Comparison of ENCODE assay signal across 20 cellular contexts in genomic region chr3:46433841-46434240, GRCh38. TPM values are rescaled to one million over a fixed set of nuclear protein-coding genes. Genes with fewer than 3 reads are reported as not detected.
DNase-seq lines count a peak whose midpoint lies in the region; TF ChIP-seq lines count a peak whose summit lies in the region.
"Had no signal": no experiment of that assay in that cellular context is flagged by ENCODE, and none has a peak within 500 bp of the region (broad histone marks: within the 10 kb centered on the region; RNA-seq: fewer than 3 reads in every experiment).

No MANE protein-coding gene starts in this region.

- H3K18ac ChIP-seq in neuronal stem cell (ENCODE audit: low read length) = no peak overlapping the region

- H3K4me2 ChIP-seq in neuronal stem cell (ENCODE audit: insufficient read depth, low read length, poor library complexity, severe bottlenecking) = no peak overlapping the region
- H3K4me2 ChIP-seq: BLaER1 had no signal

- H2AK5ac ChIP-seq in neuronal stem cell (ENCODE audit: low read depth, low read length) = no peak overlapping the region

- TF ChIP-seq CTCF in coronary artery (IDR thresholded peaks at IDR 0.05) (no peak), sigmoid colon (IDR thresholded peaks at IDR 0.05) (no peak), progenitor cell of endocrine pancreas (IDR thresholded peaks at IDR 0.05; ENCODE audit: unreplicated experiment) (no peak)

- no peaks in the 10 kb centered on the region for H3K36me3 ChIP-seq in KOPT-K1 (ENCODE audit: insufficient read depth, low read length)
- no peaks in the 10 kb centered on the region for H3K36me3 ChIP-seq in neuronal stem cell (replicated peaks in 1 of 2; ENCODE audit: control insufficient read depth in 2 of 2, insufficient read depth in 2 of 2, low read length in 2 of 2)
- H3K36me3 ChIP-seq in sigmoid colon = no peaks in the 10 kb centered on the region
- H3K36me3 ChIP-seq: BLaER1 had no signal

- no peak overlapping the region for H2BK15ac ChIP-seq in neuronal stem cell (ENCODE audit: low read length)

- H3K4me1 Mint-ChIP-seq in progenitor cell of endocrine pancreas (ENCODE audit: low read depth) = peaks cover 3% of the 10 kb centered on the region

- H3K9me3 ChIP-seq in KOPT-K1 (ENCODE audit: insufficient read depth, low read length, poor library complexity, severe bottlenecking) (peaks cover 22% of the 10 kb centered on the region), neuronal stem cell (replicated peaks in 1 of 2; ENCODE audit: control insufficient read depth in 2 of 2, insufficient read depth in 1 of 2, low read depth in 1 of 2, low read length in 2 of 2) (peaks cover 0 to 1% of the 10 kb centered on the region in 2 donors), sigmoid colon (no peaks in the 10 kb centered on the region)

- no peak overlapping the region for H3K9ac ChIP-seq in neuronal stem cell (ENCODE audit: low read depth, low read length, poor library complexity)
- H3K9ac ChIP-seq: BLaER1 had no signal

- no peak overlapping the region for H4K91ac ChIP-seq in neuronal stem cell (ENCODE audit: low read depth, low read length, poor library complexity)

- H3K27ac ChIP-seq in KOPT-K1 (ENCODE audit: low read depth, low read length, poor library complexity, severe bottlenecking) (peak overlapping the region; percentile 44), coronary artery (no peak overlapping the region), neuronal stem cell (replicated peaks; ENCODE audit: low read length) (no peak overlapping the region), sigmoid colon (no peak overlapping the region)
- H3K27ac ChIP-seq: BLaER1 had no signal

- H3K27me3 ChIP-seq in neuronal stem cell (ENCODE audit: control insufficient read depth in 3 of 3, insufficient read depth in 3 of 3, low read depth in 1 of 3, low read length in 3 of 3) = no peaks in the 10 kb centered on the region
- no peaks in the 10 kb centered on the region for H3K27me3 ChIP-seq in sigmoid colon
- H3K27me3 ChIP-seq: BLaER1 had no signal

- peak overlapping the region; percentile 42 for H3K14ac ChIP-seq in neuronal stem cell (ENCODE audit: low read length)

- no peak for TF ChIP-seq EP300 in sigmoid colon (IDR thresholded peaks at IDR 0.05)

- H4K8ac ChIP-seq in neuronal stem cell (ENCODE audit: low read depth, low read length) = no peak overlapping the region

- H2BK5ac ChIP-seq in neuronal stem cell (ENCODE audit: low read length) = no peak overlapping the region

- no peaks in the 10 kb centered on the region for H3K36me3 Mint-ChIP-seq in progenitor cell of endocrine pancreas (ENCODE audit: insufficient read depth)

- DNase-seq in coronary artery (ENCODE audit: low spot score) = peak; percentile 0
- no peak for DNase-seq in neuronal stem cell (ENCODE audit: low spot score)
- DNase-seq in sigmoid colon = no peak
- DNase-seq in NCI-H2081 (lab: John Stamatoyannopoulos, UW) = no peak
- no peak for DNase-seq in progenitor cell of endocrine pancreas (ENCODE audit: low spot score, unreplicated experiment)
- no peak for DNase-seq in activated effector memory CD4-positive, alpha-beta T cell treated with anti-CD3 and anti-CD28 coated beads, Interleukin-2, amount 50 U/mL, for 16 hours
- DNase-seq: 8988T; Calu3; CD8-positive, alpha-beta T cell; DMS79 treated with DMSO at 0.1 percent for 48 hours; EL; H9 had no signal

- no peaks in the 10 kb centered on the region for H3K79me1 ChIP-seq in neuronal stem cell (ENCODE audit: low read depth, low read length)

- H3K4me1 ChIP-seq in neuronal stem cell (ENCODE audit: control insufficient read depth in 2 of 2, insufficient read depth in 1 of 2, low read depth in 1 of 2, low read length in 2 of 2) (no peaks in the 10 kb centered on the region), sigmoid colon (no peaks in the 10 kb centered on the region)

- H3K27me3 Mint-ChIP-seq in progenitor cell of endocrine pancreas = no peaks in the 10 kb centered on the region

- no peak overlapping the region for H3K23ac ChIP-seq in neuronal stem cell (ENCODE audit: low read depth, low read length, poor library complexity)

- H3K4me3 Mint-ChIP-seq in progenitor cell of endocrine pancreas (ENCODE audit: low read depth) = no peak overlapping the region
- H3K4me3 Mint-ChIP-seq: CD14-positive monocyte; CD8-positive, alpha-beta T cell; H9 had no signal

- H2AFZ ChIP-seq in neuronal stem cell (ENCODE audit: low read length) = no peak overlapping the region

- H2BK12ac ChIP-seq in neuronal stem cell (ENCODE audit: low read length) = no peak overlapping the region

- no peak overlapping the region for H3K4ac ChIP-seq in neuronal stem cell (ENCODE audit: low read length)

- H3K27ac Mint-ChIP-seq in progenitor cell of endocrine pancreas = no peak overlapping the region
- H3K27ac Mint-ChIP-seq: CD8-positive, alpha-beta T cell; H9 had no signal

- H2BK120ac ChIP-seq in neuronal stem cell (ENCODE audit: low read depth, low read length) = no peak overlapping the region

- TF ChIP-seq POLR2A in sigmoid colon (IDR thresholded peaks at IDR 0.05) = no peak

- peaks cover 9% of the 10 kb centered on the region for H3K9me3 Mint-ChIP-seq in progenitor cell of endocrine pancreas (ENCODE audit: low read depth)

- H3K4me3 ChIP-seq in coronary artery (no peak overlapping the region), neuronal stem cell (ENCODE audit: low read length in 2 of 2) (no peak overlapping the region), sigmoid colon (no peak overlapping the region)
- H3K4me3 ChIP-seq: BLaER1, GM12878 had no signal

- WGBS in neuronal stem cell (ENCODE audit: extremely low coverage in 2 of 2, insufficient read length in 2 of 2, insufficient replicate concordance in 1 of 2), 2 donors = no CpG with 5 or more reads among the region's 1 CpG
- WGBS in sigmoid colon, 2 donors = 96 to 98% methylated on average over 1 of the region's 1 CpG

- intact Hi-C loops in sigmoid colon (cut with DNase I) = no loop called here

RNA-seq across cellular contexts. Expression of gene CCRL2, which starts 26.8 kb away (rescaled TPM):
- polyA plus RNA-seq in neuronal stem cell (2013, experiment 1 of 2) = not detected
- not detected for polyA plus RNA-seq in neuronal stem cell (2013, experiment 2 of 2)
- total RNA-seq in sigmoid colon (1 to 10 TPM in 1 of 4 donors, under 1 TPM in 2, not detected in 1; 0.71 to 3.0 (median 0.99) TPM), progenitor cell of endocrine pancreas (not detected in 2 replicates)
- polyA plus RNA-seq in sigmoid colon = 10 to 100 TPM in 1 of 3 donors, 1 to 10 TPM in 2; 3.0 to 11.2 (median 4.4) TPM
- total RNA-seq: A673, Calu3, H1, H9 had no signal
- polyA plus RNA-seq: H1 had no signal

RNA-seq across cellular contexts. Expression of gene LTF, which starts 30.9 kb away (rescaled TPM):
- polyA plus RNA-seq in neuronal stem cell (2013, experiment 1 of 2) = not detected
- 0.01 TPM for polyA plus RNA-seq in neuronal stem cell (2013, experiment 2 of 2)
- total RNA-seq in sigmoid colon = under 1 TPM in 3 of 4 donors, not detected in 1; 0.16 to 0.36 (median 0.28) TPM
- 10 to 100 TPM in 1 of 3 donors, 1 to 10 TPM in 1, not detected in 1; 1.2 to 38.0 TPM for polyA plus RNA-seq in sigmoid colon
- 0.33 and 0.53 TPM in 2 replicates for total RNA-seq in progenitor cell of endocrine pancreas
- total RNA-seq: A673; Calu3; CD8-positive, alpha-beta T cell; G401; H9 had no signal
- polyA plus RNA-seq: AG04450, CD14-positive monocyte had no signal
